In genomic region chrX:110125435-110125834, GRCh38 we compare ENCODE assay signal across 12 cellular contexts.
DNase-seq lines count a peak whose midpoint lies in the region; ATAC-seq, FAIRE-seq and TF ChIP-seq lines count a peak whose summit lies in the region.
"Had no signal": no experiment of that assay in that cellular context is flagged by ENCODE, and none has a peak within 500 bp of the region (broad histone marks: within the 10 kb centered on the region; RNA-seq: fewer than 3 reads in every experiment).

No MANE protein-coding gene starts in this region.

- DNase-seq in G401 (ENCODE audit: low spot score) (peak; percentile 6), NCI-H1092 treated with DMSO at 0.1 percent for 48 hours (lab: John Stamatoyannopoulos, UW) (peak; percentile 22), chondrocyte (ENCODE audit: low spot score) (no peak), nephron progenitor cell (peak; percentile 32), frontal cortex (ENCODE audit: low spot score in 2 of 2) (no peak), NOMO-1 treated with dmso at 0.1 percent for 144 hours (lab: John Stamatoyannopoulos, UW; ENCODE audit: unreplicated experiment) (no peak), RKO (ENCODE audit: low spot score) (no peak)
- DNase-seq: activated naive CD4-positive, alpha-beta T cell treated with anti-CD3 and anti-CD28 coated beads for 36 hours; NCI-H187 treated with DMSO at 0.1 percent for 48 hours; stimulated activated CD4-positive, alpha-beta T cell treated with anti-CD3 and anti-CD28 coated beads, Interleukin-1b, Interleukin-23, amount 100 ng/mL, for 48 hours; tibial artery had no signal

- H3K4me3 Mint-ChIP-seq in chondrocyte (ENCODE audit: unreplicated experiment), result no peak overlapping the region
- H3K4me3 Mint-ChIP-seq in nephron progenitor cell, result peak overlapping the region; percentile 33
- H3K4me3 Mint-ChIP-seq: activated naive CD4-positive, alpha-beta T cell treated with anti-CD3 and anti-CD28 coated beads for 36 hours had no signal

- H3K27ac Mint-ChIP-seq in chondrocyte (ENCODE audit: unreplicated experiment) (no peak overlapping the region), nephron progenitor cell (peak overlapping the region; percentile 89)
- H3K27ac Mint-ChIP-seq: activated naive CD4-positive, alpha-beta T cell treated with anti-CD3 and anti-CD28 coated beads for 36 hours had no signal

- H3K36me3 Mint-ChIP-seq in chondrocyte (ENCODE audit: low read depth) (no peaks in the 10 kb centered on the region), nephron progenitor cell (ENCODE audit: low read depth) (peaks cover 16% of the 10 kb centered on the region)

- in situ Hi-C loops in G401 (cut with HindIII; ENCODE audit: low sequenced_read_pairs), result no loop called here

- H3K4me1 Mint-ChIP-seq in chondrocyte (ENCODE audit: low read depth) (no peaks in the 10 kb centered on the region), nephron progenitor cell (peaks cover 62% of the 10 kb centered on the region)

- ATAC-seq in HG03354 (IDR thresholded peaks at IDR 0.05; ENCODE audit: poor library complexity, severe bottlenecking, unreplicated experiment), result no peak

- H3K27me3 Mint-ChIP-seq in chondrocyte (ENCODE audit: low read depth), result no peaks in the 10 kb centered on the region
- H3K27me3 Mint-ChIP-seq in nephron progenitor cell (ENCODE audit: low read depth, poor library complexity), result no peaks in the 10 kb centered on the region

- TF ChIP-seq CTCF in chondrocyte (IDR thresholded peaks at IDR 0.05) (peak; percentile 72), nephron progenitor cell (IDR thresholded peaks at IDR 0.05) (peak; percentile 29)

- FAIRE-seq in frontal cortex (lab: Jason Lieb, UNC), result no peak

- H3K9me3 Mint-ChIP-seq in chondrocyte (ENCODE audit: low read depth), result no peaks in the 10 kb centered on the region
- no peaks in the 10 kb centered on the region for H3K9me3 Mint-ChIP-seq in nephron progenitor cell
- H3K9me3 Mint-ChIP-seq: activated naive CD4-positive, alpha-beta T cell treated with anti-CD3 and anti-CD28 coated beads for 36 hours had no signal

Comparison
In these comparisons a context has a peak if more than half of its experiments do, and no peak if none do; other contexts are left out.
1. DNase-seq: peak in G401 (single experiment), NCI-H1092 treated with DMSO at 0.1 percent for 48 hours (single experiment) and nephron progenitor cell (single experiment); none in chondrocyte (single experiment), frontal cortex (0 of 2), NOMO-1 treated with dmso at 0.1 percent for 144 hours (single experiment) and RKO (single experiment).